In genomic region chr3:168152149-168152548, GRCh38 we compare ENCODE assay signal across 2 cellular contexts.
TF ChIP-seq lines count a peak whose summit lies in the region.

No MANE protein-coding gene starts in this region.

TF ChIP-seq in HepG2, 621 proteins besides CTCF, POLR2A, EP300 and RAD21:
- TF ChIP-seq ZNF280B (CRISPR knock-in tag; IDR thresholded peaks at IDR 0.05; ENCODE audit: borderline replicate concordance), result no peak
- peak; percentile 99; the same call in 1 of the 2 replicates for TF ChIP-seq ZNF841 (CRISPR knock-in tag; IDR thresholded peaks at IDR 0.05; ENCODE audit: borderline replicate concordance)

TF ChIP-seq in K562, 482 proteins besides CTCF, POLR2A, EP300 and RAD21:
- no peak for TF ChIP-seq ZFX (CRISPR knock-in tag; IDR thresholded peaks at IDR 0.05)
- 0 out of 2 replicates have a peak, but pooled peaks have one; percentile 58 for TF ChIP-seq CBX5 (IDR thresholded peaks at IDR 0.05; ENCODE audit: borderline replicate concordance, low read depth)
- TF ChIP-seq BHLHE40 (IDR thresholded peaks at IDR 0.05; ENCODE audit: low read length), result no peak
- peak; percentile 78; the same call in 1 of the 2 replicates for TF ChIP-seq TRIM28 (IDR thresholded peaks at IDR 0.05)
- TF ChIP-seq CBX3 (IDR thresholded peaks at IDR 0.05; ENCODE audit: borderline replicate concordance in 1 of 2, low read length in 2 of 2), result peak in 1 of 2 experiments; percentile 36; a peak in 1 of 3 replicates
TF ChIP-seq in K562: peak in this region for 3.
